In the genomic region with DNA sequence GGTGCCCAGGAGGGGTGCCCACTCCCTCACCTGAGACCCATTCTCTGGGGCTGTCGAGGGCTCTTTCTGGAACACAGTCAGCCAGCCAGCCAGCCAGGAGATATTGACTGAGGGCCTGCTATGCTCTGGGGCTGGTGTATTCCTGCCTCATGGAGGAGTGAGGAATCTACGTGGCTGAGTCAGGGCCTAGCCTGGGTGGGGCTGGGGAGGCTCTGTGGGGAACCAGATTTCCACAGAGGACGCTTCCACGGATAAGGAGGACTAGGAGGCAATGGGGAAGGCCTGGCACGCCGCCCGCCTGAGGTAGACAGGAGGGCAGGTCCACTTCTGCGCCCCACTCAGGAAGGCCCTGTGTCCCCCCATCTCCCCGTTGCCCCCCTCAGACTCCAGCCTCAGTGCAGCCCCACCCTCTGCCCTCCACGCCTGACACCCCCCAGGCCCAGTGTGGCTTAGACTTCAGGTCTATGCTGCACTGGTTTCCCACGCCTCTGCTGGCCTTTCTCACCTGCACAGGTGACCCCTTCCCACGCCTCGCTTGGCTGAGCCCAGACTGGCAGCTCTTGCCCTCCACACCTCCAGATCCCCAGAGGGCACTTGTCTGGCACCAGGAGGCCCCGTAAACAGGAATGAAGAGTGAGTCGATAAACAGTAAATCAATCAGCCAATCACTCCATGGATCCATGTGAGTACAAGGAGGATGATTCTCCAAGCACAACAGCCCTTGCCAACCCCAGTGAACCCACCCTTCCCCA, we compare ENCODE assay signal across 19 cellular contexts. TPM values are rescaled to one million over a fixed set of nuclear protein-coding genes. Genes with fewer than 3 reads are reported as not detected.
DNase-seq lines count a peak whose midpoint lies in the region; ATAC-seq and TF ChIP-seq lines count a peak whose summit lies in the region.
"Had no signal": no experiment of that assay in that cellular context is flagged by ENCODE, and none has a peak within 500 bp of the region (broad histone marks: within the 10 kb centered on the region; RNA-seq: fewer than 3 reads in every experiment).

No MANE protein-coding gene starts in this region.

- H3K36me3 ChIP-seq in osteoblast (ENCODE audit: insufficient read depth, low read length): no peaks in the 10 kb centered on the region
- H3K36me3 ChIP-seq: BE2C, SJSA1 had no signal

- H4K20me1 ChIP-seq in osteoblast (ENCODE audit: insufficient read depth, low read length): peaks cover under 1% of the 10 kb centered on the region

- ATAC-seq in WTC11 (no peak), HG02852 (IDR thresholded peaks at IDR 0.05; ENCODE audit: unreplicated experiment) (no peak)
- ATAC-seq: Panc1 had no signal

- no peaks in the 10 kb centered on the region for H3K79me2 ChIP-seq in osteoblast (ENCODE audit: insufficient read depth, low read length)

- no peaks in the 10 kb centered on the region for H3K4me1 ChIP-seq in osteoblast (ENCODE audit: insufficient read depth, low read length)
- H3K4me1 ChIP-seq: SJSA1 had no signal

- H3K27me3 ChIP-seq in osteoblast (ENCODE audit: insufficient read depth, low read length): no peaks in the 10 kb centered on the region
- H3K27me3 ChIP-seq: BE2C, SJSA1 had no signal

- H3K36me3 Mint-ChIP-seq in WTC11: no peaks in the 10 kb centered on the region

- H3K9me3 ChIP-seq in osteoblast (ENCODE audit: low read depth, low read length): no peaks in the 10 kb centered on the region
- H3K9me3 ChIP-seq: BE2C, SJSA1 had no signal

- H3K4me3 Mint-ChIP-seq in WTC11: peak overlapping the region; percentile 27; the same call in 1 of the 2 replicates
- H3K4me3 Mint-ChIP-seq: CD4-positive, alpha-beta T cell; T-helper 1 cell treated with Interleukin-12 subunit alpha and Interleukin-12 subunit beta and Interleukin-4 antibody, amounts not matched to agents 30 μg/mL and 1 μg/mL, for 36 hours had no signal

- H3K27ac ChIP-seq in osteoblast (ENCODE audit: low read depth, low read length): no peak overlapping the region
- H3K27ac ChIP-seq: SJSA1 had no signal

- POLR2A ChIA-PET in HEK293T (lab: Yijun Ruan, JAX) (no interaction called here), WTC11 (lab: Charles Lee) (no interaction called here)

- peaks cover 31% of the 10 kb centered on the region for H3K27me3 Mint-ChIP-seq in WTC11 (ENCODE audit: low read depth)
- H3K27me3 Mint-ChIP-seq: CD4-positive, alpha-beta T cell had no signal

- no peak overlapping the region for H3K4me2 ChIP-seq in osteoblast (ENCODE audit: insufficient read depth, low read length)

- H3K4me1 Mint-ChIP-seq in WTC11: peaks cover 54% of the 10 kb centered on the region

- peak overlapping the region; percentile 57; the same call in 1 of the 2 replicates for H3K27ac Mint-ChIP-seq in WTC11
- H3K27ac Mint-ChIP-seq: CD4-positive, alpha-beta T cell; T-helper 1 cell treated with Interleukin-12 subunit alpha and Interleukin-12 subunit beta and Interleukin-4 antibody, amounts not matched to agents 30 μg/mL and 1 μg/mL, for 36 hours had no signal

- no peak overlapping the region for H3K4me3 ChIP-seq in osteoblast (ENCODE audit: insufficient read depth, low read length)
- H3K4me3 ChIP-seq: SJSA1 had no signal

- no peaks in the 10 kb centered on the region for H3K9me3 Mint-ChIP-seq in WTC11
- H3K9me3 Mint-ChIP-seq: CD4-positive, alpha-beta T cell; T-helper 1 cell treated with Interleukin-12 subunit alpha and Interleukin-12 subunit beta and Interleukin-4 antibody, amounts not matched to agents 30 μg/mL and 1 μg/mL, for 36 hours had no signal

- H2AFZ ChIP-seq in osteoblast (ENCODE audit: low read length): no peak overlapping the region

- CTCF ChIA-PET in HEK293T (lab: Yijun Ruan, JAX) (no interaction called here), WTC11 (lab: Charles Lee) (interaction anchor here (0.8 to 1.7 kb wide), 5 partner anchors 18 to 121 kb away, joined by 3 to 8 read pairs (median 4); no protein-coding TSS in a partner anchor)

- DNase-seq in NCI-H345 (lab: John Stamatoyannopoulos, UW) (peak; percentile 11), NCI-H345 treated with DMSO at 0.1 percent for 48 hours (lab: John Stamatoyannopoulos, UW; ENCODE audit: unreplicated experiment) (no peak), HEK293T (ENCODE audit: extremely low spot score) (no peak), WTC11 (ENCODE audit: low spot score) (no peak), osteoblast (ENCODE audit: insufficient read length, low spot score, missing footprints) (peak; percentile 92), NCI-H2227 treated with DMSO at 0.1 percent for 48 hours (lab: John Stamatoyannopoulos, UW) (no peak), kidney glomerular epithelial cell (lab: John Stamatoyannopoulos, UW) (no peak)
- DNase-seq: BE2C; CD4-positive, alpha-beta T cell; DMS79; KBM-7; NCI-H1105 treated with DMSO at 0.1 percent for 48 hours; NCI-H1930; NCI-H2171; NCI-H510A treated with DMSO at 0.1 percent for 48 hours had no signal

- no peak for TF ChIP-seq CTCF in WTC11 (IDR thresholded peaks at IDR 0.05)
- no peak for TF ChIP-seq CTCF in osteoblast (IDR thresholded peaks at IDR 0.05; ENCODE audit: extremely low read depth, low read depth, low read length)

TF ChIP-seq in HEK293T, 16 proteins besides CTCF, POLR2A, EP300 and RAD21:
- TF ChIP-seq, protein P1, sequence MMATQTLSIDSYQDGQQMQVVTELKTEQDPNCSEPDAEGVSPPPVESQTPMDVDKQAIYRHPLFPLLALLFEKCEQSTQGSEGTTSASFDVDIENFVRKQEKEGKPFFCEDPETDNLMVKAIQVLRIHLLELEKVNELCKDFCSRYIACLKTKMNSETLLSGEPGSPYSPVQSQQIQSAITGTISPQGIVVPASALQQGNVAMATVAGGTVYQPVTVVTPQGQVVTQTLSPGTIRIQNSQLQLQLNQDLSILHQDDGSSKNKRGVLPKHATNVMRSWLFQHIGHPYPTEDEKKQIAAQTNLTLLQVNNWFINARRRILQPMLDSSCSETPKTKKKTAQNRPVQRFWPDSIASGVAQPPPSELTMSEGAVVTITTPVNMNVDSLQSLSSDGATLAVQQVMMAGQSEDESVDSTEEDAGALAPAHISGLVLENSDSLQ (IDR thresholded peaks at IDR 0.05): peak; percentile 47; the same call in 1 of the 2 replicates
- TF ChIP-seq CTBP1 (IDR thresholded peaks at IDR 0.05; ENCODE audit: borderline replicate concordance): no peak

TF ChIP-seq in WTC11, 78 proteins besides CTCF, POLR2A, EP300 and RAD21:
- TF ChIP-seq ELF4 (CRISPR knock-in tag; IDR thresholded peaks at IDR 0.05; ENCODE audit: low read depth) (no peak), EMX1 (CRISPR knock-in tag; IDR thresholded peaks at IDR 0.05) (no peak), SMAD4 (CRISPR knock-in tag; IDR thresholded peaks at IDR 0.05) (no peak), MXD4 (CRISPR knock-in tag; IDR thresholded peaks at IDR 0.05; ENCODE audit: borderline replicate concordance) (no peak), TEAD1 (CRISPR knock-in tag; IDR thresholded peaks at IDR 0.05) (no peak), CREM (CRISPR knock-in tag; IDR thresholded peaks at IDR 0.05) (no peak), ATF1 (CRISPR knock-in tag; IDR thresholded peaks at IDR 0.05) (no peak)
- TF ChIP-seq, protein P2, sequence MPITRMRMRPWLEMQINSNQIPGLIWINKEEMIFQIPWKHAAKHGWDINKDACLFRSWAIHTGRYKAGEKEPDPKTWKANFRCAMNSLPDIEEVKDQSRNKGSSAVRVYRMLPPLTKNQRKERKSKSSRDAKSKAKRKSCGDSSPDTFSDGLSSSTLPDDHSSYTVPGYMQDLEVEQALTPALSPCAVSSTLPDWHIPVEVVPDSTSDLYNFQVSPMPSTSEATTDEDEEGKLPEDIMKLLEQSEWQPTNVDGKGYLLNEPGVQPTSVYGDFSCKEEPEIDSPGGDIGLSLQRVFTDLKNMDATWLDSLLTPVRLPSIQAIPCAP (CRISPR knock-in tag; IDR thresholded peaks at IDR 0.05): no peak
- TF ChIP-seq, protein P3, sequence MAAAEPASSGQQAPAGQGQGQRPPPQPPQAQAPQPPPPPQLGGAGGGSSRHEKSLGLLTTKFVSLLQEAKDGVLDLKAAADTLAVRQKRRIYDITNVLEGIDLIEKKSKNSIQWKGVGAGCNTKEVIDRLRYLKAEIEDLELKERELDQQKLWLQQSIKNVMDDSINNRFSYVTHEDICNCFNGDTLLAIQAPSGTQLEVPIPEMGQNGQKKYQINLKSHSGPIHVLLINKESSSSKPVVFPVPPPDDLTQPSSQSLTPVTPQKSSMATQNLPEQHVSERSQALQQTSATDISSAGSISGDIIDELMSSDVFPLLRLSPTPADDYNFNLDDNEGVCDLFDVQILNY (CRISPR knock-in tag; IDR thresholded peaks at IDR 0.05): no peak

RNA-seq across cellular contexts. Expression of a gene that starts 37.5 kb away (rescaled TPM):
- total RNA-seq in WTC11 (2021): 36.9 to 54.4 TPM (median 52.9 TPM) in 3 replicates
- total RNA-seq in osteoblast: 17.7 TPM in 2 replicates

RNA-seq across cellular contexts. Expression of a gene that starts 57.5 kb away (rescaled TPM):
- total RNA-seq in WTC11 (2021) (291 to 296 TPM (median 296 TPM) in 3 replicates), osteoblast (85.5 and 94.5 TPM in 2 replicates)

Comparison
In these comparisons a context has a peak if more than half of its experiments do, and no peak if none do; other contexts are left out.
1. DNase-seq: peak in NCI-H345 (single experiment) and osteoblast (single experiment); none in NCI-H345 treated with DMSO at 0.1 percent for 48 hours (single experiment), HEK293T (single experiment), WTC11 (single experiment), NCI-H2227 treated with DMSO at 0.1 percent for 48 hours (single experiment) and kidney glomerular epithelial cell (single experiment).